ENCODE assay signal across 14 cellular contexts in genomic region chr14:96058606-96059200, GRCh38. TPM values are rescaled to one million over a fixed set of nuclear protein-coding genes. Genes with fewer than 3 reads are reported as not detected.
DNase-seq lines count a peak whose midpoint lies in the region; ATAC-seq and TF ChIP-seq lines count a peak whose summit lies in the region.
"Had no signal": no experiment of that assay in that cellular context is flagged by ENCODE, and none has a peak within 500 bp of the region (broad histone marks: within the 10 kb centered on the region; RNA-seq: fewer than 3 reads in every experiment).

No MANE protein-coding gene starts in this region.

- H3K9ac ChIP-seq in neural progenitor cell = no peak overlapping the region

- H3K36me3 Mint-ChIP-seq in activated CD8-positive, alpha-beta memory T cell treated with anti-CD3 and anti-CD28 coated beads, Interleukin-2, amount 10 ng/mL, durations not matched to agents 7 days and 5 days = no peaks in the 10 kb centered on the region
- peaks cover 20% of the 10 kb centered on the region for H3K36me3 Mint-ChIP-seq in neural progenitor cell

- H3K27me3 ChIP-seq in neural progenitor cell (no peaks in the 10 kb centered on the region), vagina (no peaks in the 10 kb centered on the region), uterus (no peaks in the 10 kb centered on the region)

- H3K4me3 ChIP-seq in neural progenitor cell (no peak overlapping the region), vagina (no peak overlapping the region), uterus (no peak overlapping the region)

- no peak for ATAC-seq in activated CD8-positive, alpha-beta memory T cell treated with anti-CD3 and anti-CD28 coated beads, Interleukin-2, amount 10 ng/mL, durations not matched to agents 7 days and 5 days
- ATAC-seq in HG02642 (IDR thresholded peaks at IDR 0.05; ENCODE audit: poor library complexity, unreplicated experiment) (no peak), HG02870 (IDR thresholded peaks at IDR 0.05; ENCODE audit: unreplicated experiment) (no peak)
- ATAC-seq: HCT116 had no signal

- H3K9me3 ChIP-seq in neural progenitor cell (ENCODE audit: low read depth) = no peaks in the 10 kb centered on the region
- H3K9me3 ChIP-seq in vagina = no peaks in the 10 kb centered on the region
- H3K9me3 ChIP-seq in uterus = no peaks in the 10 kb centered on the region

- H3K36me3 ChIP-seq in neural progenitor cell (no peaks in the 10 kb centered on the region), vagina (no peaks in the 10 kb centered on the region), uterus (no peaks in the 10 kb centered on the region)

- peaks cover 13% of the 10 kb centered on the region for H4K20me1 ChIP-seq in neural progenitor cell (ENCODE audit: low read depth)

- intact Hi-C loops in vagina (cut with DNase I) = no loop called here
- intact Hi-C loops in uterus (cut with DNase I; ENCODE audit: low total_unique reads) = no loop called here

- H3K4me3 Mint-ChIP-seq in activated CD8-positive, alpha-beta memory T cell treated with anti-CD3 and anti-CD28 coated beads, Interleukin-2, amount 10 ng/mL, durations not matched to agents 7 days and 5 days = no peak overlapping the region
- peak overlapping the region; percentile 55 for H3K4me3 Mint-ChIP-seq in neural progenitor cell
- H3K4me3 Mint-ChIP-seq: CD4-positive, alpha-beta T cell had no signal

- no peak overlapping the region for H2AFZ ChIP-seq in neural progenitor cell (replicated peaks)

- H3K27ac ChIP-seq in neural progenitor cell = no peak overlapping the region
- H3K27ac ChIP-seq in vagina = no peak overlapping the region
- no peak overlapping the region for H3K27ac ChIP-seq in uterus
- H3K27ac ChIP-seq: HL-60 had no signal

- peak; percentile 13 for DNase-seq in activated CD8-positive, alpha-beta memory T cell treated with anti-CD3 and anti-CD28 coated beads, Interleukin-2, amount 50 U/mL, for 48 hours
- no peak for DNase-seq in activated CD8-positive, alpha-beta memory T cell treated with anti-CD3 and anti-CD28 coated beads, Interleukin-2, amount 10 ng/mL, durations not matched to agents 7 days and 5 days
- DNase-seq in ecto neural progenitor cell (ENCODE audit: low spot score) = peak; percentile 43
- no peak for DNase-seq in neural progenitor cell (ENCODE audit: low spot score)
- DNase-seq in vagina (ENCODE audit: extremely low spot score in 2 of 2) = peak; percentile 47 to 55
- DNase-seq in uterus = no peak
- DNase-seq: ACHN; C1 segment of cervical spinal cord; CD4-positive, alpha-beta T cell; DMS79 had no signal

- H3K9me3 Mint-ChIP-seq in activated CD8-positive, alpha-beta memory T cell treated with anti-CD3 and anti-CD28 coated beads, Interleukin-2, amount 10 ng/mL, durations not matched to agents 7 days and 5 days (ENCODE audit: low read depth) = no peaks in the 10 kb centered on the region
- no peaks in the 10 kb centered on the region for H3K9me3 Mint-ChIP-seq in neural progenitor cell
- H3K9me3 Mint-ChIP-seq: CD4-positive, alpha-beta T cell had no signal

- H3K27me3 Mint-ChIP-seq in activated CD8-positive, alpha-beta memory T cell treated with anti-CD3 and anti-CD28 coated beads, Interleukin-2, amount 10 ng/mL, durations not matched to agents 7 days and 5 days = peaks cover 8% of the 10 kb centered on the region
- H3K27me3 Mint-ChIP-seq in neural progenitor cell (ENCODE audit: insufficient read depth, low read depth) = peaks cover 9% of the 10 kb centered on the region

- TF ChIP-seq CTCF in neural progenitor cell (IDR thresholded peaks at IDR 0.05) = no peak
- TF ChIP-seq CTCF in vagina (IDR thresholded peaks at IDR 0.05) = no peak
- no peak for TF ChIP-seq CTCF in uterus (IDR thresholded peaks at IDR 0.05)

- CTCF ChIA-PET in activated CD8-positive, alpha-beta memory T cell treated with anti-CD3 and anti-CD28 coated beads, Interleukin-2, amount 10 ng/mL, durations not matched to agents 7 days and 5 days (lab: Charles Lee) = no interaction called here

- TF ChIP-seq POLR2A in vagina (IDR thresholded peaks at IDR 0.05) (no peak), uterus (IDR thresholded peaks at IDR 0.05) (no peak)

- H3K4me1 ChIP-seq in neural progenitor cell (peaks cover 23% of the 10 kb centered on the region), vagina (peaks cover 20% of the 10 kb centered on the region), uterus (peaks cover 0 to 11% of the 10 kb centered on the region in 2 donors)

- no peaks in the 10 kb centered on the region for H3K4me1 Mint-ChIP-seq in activated CD8-positive, alpha-beta memory T cell treated with anti-CD3 and anti-CD28 coated beads, Interleukin-2, amount 10 ng/mL, durations not matched to agents 7 days and 5 days
- H3K4me1 Mint-ChIP-seq in neural progenitor cell = peaks cover 76% of the 10 kb centered on the region

- H3K4me2 ChIP-seq in neural progenitor cell = no peak overlapping the region

- H3K27ac Mint-ChIP-seq in activated CD8-positive, alpha-beta memory T cell treated with anti-CD3 and anti-CD28 coated beads, Interleukin-2, amount 10 ng/mL, durations not matched to agents 7 days and 5 days = no peak overlapping the region
- H3K27ac Mint-ChIP-seq in neural progenitor cell = peak overlapping the region; percentile 30
- H3K27ac Mint-ChIP-seq: CD4-positive, alpha-beta T cell had no signal

- H3K79me2 ChIP-seq in neural progenitor cell (ENCODE audit: low read depth) = no peaks in the 10 kb centered on the region

- peaks cover 19% of the 10 kb centered on the region for H3F3A ChIP-seq in neural progenitor cell (ENCODE audit: low read depth)

RNA-seq across cellular contexts. Expression of gene C14orf132, which starts 19.5 kb away (rescaled TPM):
- under 1 TPM; 0.20 to 0.33 TPM for total RNA-seq in activated CD8-positive, alpha-beta memory T cell treated with anti-CD3 and anti-CD28 coated beads, Interleukin-2, amount 10 ng/mL, durations not matched to agents 7 days and 5 days
- total RNA-seq in neural progenitor cell (ENCODE audit: low replicate concordance) (5.5 and 8.1 TPM in 2 replicates), vagina (12.0 TPM), uterus (10 to 100 TPM; 10.5 to 60.1 (median 16.0) TPM)

Comparison
In these comparisons a context has a peak if more than half of its experiments do, and no peak if none do; other contexts are left out.
1. DNase-seq: peak in activated CD8-positive, alpha-beta memory T cell treated with anti-CD3 and anti-CD28 coated beads, Interleukin-2, amount 50 U/mL, for 48 hours (single experiment), ecto neural progenitor cell (single experiment) and vagina (2 of 2); none in activated CD8-positive, alpha-beta memory T cell treated with anti-CD3 and anti-CD28 coated beads, Interleukin-2, amount 10 ng/mL, durations not matched to agents 7 days and 5 days (single experiment), neural progenitor cell (single experiment) and uterus (0 of 2).